Comparison of ENCODE assay signal across 2 cellular contexts in genomic region chr1:25839808-25840207, GRCh38. TPM values are rescaled to one million over a fixed set of nuclear protein-coding genes. Genes with fewer than 3 reads are reported as not detected.
"Had no signal": no experiment of that assay in that cellular context is flagged by ENCODE, and none has a peak within 500 bp of the region (broad histone marks: within the 10 kb centered on the region; RNA-seq: fewer than 3 reads in every experiment).

No MANE protein-coding gene starts in this region.

RNA-seq across cellular contexts. Expression of gene AUNIP, which starts 19.4 kb away (rescaled TPM):
- total RNA-seq: esophagus muscularis mucosa, gastrocnemius medialis had no signal
